29 cellular contexts compared by ENCODE assay signal in genomic region chr15:38103564-38103963, GRCh38.
"Had no signal": no experiment of that assay in that cellular context is flagged by ENCODE, and none has a peak within 500 bp of the region (broad histone marks: within the 10 kb centered on the region; RNA-seq: fewer than 3 reads in every experiment).

No MANE protein-coding gene starts in this region.

- DNase-seq: activated B cell treated with CpG ODN at 0.5 μM for 24 hours; activated CD4-positive, alpha-beta T cell treated with anti-CD3 and anti-CD28 coated beads for 48 hours; activated CD4-positive, alpha-beta T cell treated with anti-CD3 and anti-CD28 coated beads, Interleukin-2, amount 50 U/mL, for 1 hour; activated CD4-positive, alpha-beta T cell treated with anti-CD3 and anti-CD28 coated beads, Interleukin-2, amount 50 U/mL, for 48 hours; activated CD8-positive, alpha-beta memory T cell treated with anti-CD3 and anti-CD28 coated beads for 24 hours; activated CD8-positive, alpha-beta T cell treated with anti-CD3 and anti-CD28 coated beads for 36 hours; activated gamma-delta T cell; activated naive CD4-positive, alpha-beta T cell; activated naive CD4-positive, alpha-beta T cell treated with anti-CD3 and anti-CD28 coated beads, Interleukin-2, amount 10 ng/mL, durations not matched to agents 7 days and 5 days; activated naive CD8-positive, alpha-beta T cell treated with anti-CD3 and anti-CD28 coated beads, Interleukin-2, amount 10 ng/mL, durations not matched to agents 7 days and 5 days; activated T-cell treated with anti-CD3 and anti-CD28 coated beads, Interleukin-2, amount 50 U/mL, for 4 hours; central memory CD4-positive, alpha-beta T cell; cerebellar nuclear complex; colonic mucosa; effector CD8-positive, alpha-beta T cell; erythroblast; foreskin keratinocyte; gastrocnemius medialis; glutamatergic neuron; heart left ventricle; T-cell; T1000; WERI-Rb-1 had no signal

- H3K27me3 ChIP-seq: ascending aorta, breast epithelium, cardiac muscle cell, colonic mucosa, esophagus muscularis mucosa, foreskin keratinocyte, gastrocnemius medialis, heart left ventricle had no signal

- FAIRE-seq: endometrium had no signal

- H3K4me3 ChIP-seq: ascending aorta, breast epithelium, cardiac muscle cell, colonic mucosa, esophagus muscularis mucosa, gastrocnemius medialis, heart left ventricle had no signal

- H3K9me3 ChIP-seq: ascending aorta, breast epithelium, colonic mucosa, esophagus muscularis mucosa, gastrocnemius medialis had no signal

- ATAC-seq: activated CD8-positive, alpha-beta T cell treated with anti-CD3 and anti-CD28 coated beads for 36 hours; activated naive CD4-positive, alpha-beta T cell treated with anti-CD3 and anti-CD28 coated beads, Interleukin-2, amount 50 U/mL, for 72 hours; foreskin keratinocyte; gastrocnemius medialis; heart left ventricle; T-cell had no signal

- H3K4me1 ChIP-seq: ascending aorta, breast epithelium, colonic mucosa, esophagus muscularis mucosa, foreskin keratinocyte, gastrocnemius medialis, heart left ventricle had no signal

- H3K27ac ChIP-seq: ascending aorta, breast epithelium, cardiac muscle cell, colonic mucosa, esophagus muscularis mucosa, foreskin keratinocyte, gastrocnemius medialis, heart left ventricle, WERI-Rb-1 had no signal

- H3K36me3 ChIP-seq: ascending aorta, breast epithelium, cardiac muscle cell, colonic mucosa, esophagus muscularis mucosa, gastrocnemius medialis, heart left ventricle, WERI-Rb-1 had no signal
